In the genomic region with DNA sequence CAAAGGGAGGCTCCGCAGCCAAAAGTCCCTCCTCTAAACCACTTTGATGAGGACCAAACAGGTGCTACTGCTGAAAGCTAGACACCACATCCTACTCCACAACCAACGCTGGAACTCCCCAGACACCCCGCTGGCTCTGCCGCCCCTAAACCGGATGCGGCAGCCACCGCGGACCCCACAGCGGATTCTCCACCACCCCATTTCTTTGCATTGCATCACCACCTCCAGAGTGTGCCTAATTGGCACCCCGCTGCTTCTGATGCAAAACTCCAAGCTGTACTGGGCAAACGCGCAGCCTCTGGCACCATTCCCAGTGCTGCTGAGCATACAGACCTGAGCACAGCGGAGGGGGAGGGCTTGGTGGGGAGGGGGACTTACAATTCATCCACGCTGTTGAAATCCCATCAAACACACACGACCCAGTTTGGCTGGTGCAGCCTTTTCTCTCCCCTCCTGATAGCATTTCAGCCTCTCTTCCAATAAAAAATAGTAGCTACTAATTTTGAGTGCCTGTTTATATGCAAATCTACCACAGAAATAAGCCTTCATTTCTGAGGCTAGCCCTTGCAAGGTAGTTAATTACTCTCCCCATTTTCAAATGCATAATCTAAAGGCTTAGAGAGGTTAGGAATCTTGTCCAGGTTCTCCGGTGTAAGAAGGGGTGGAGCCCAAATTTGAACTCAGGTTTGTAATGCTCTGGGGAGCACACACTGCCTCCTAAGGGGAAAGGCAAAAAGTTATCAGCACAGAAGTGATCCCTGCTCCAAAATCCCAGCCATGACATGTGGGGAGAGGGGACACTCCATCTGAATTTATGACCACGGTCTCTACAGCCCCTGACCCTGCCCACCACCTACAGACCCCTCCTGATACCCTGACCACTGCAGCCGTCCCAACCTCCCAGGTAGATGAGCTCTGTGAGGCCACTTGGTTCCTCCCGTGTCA, we compare ENCODE assay signal across 8 cellular contexts. TPM values are rescaled to one million over a fixed set of nuclear protein-coding genes. Genes with fewer than 3 reads are reported as not detected.
DNase-seq lines count a peak whose midpoint lies in the region; ATAC-seq lines count a peak whose summit lies in the region.

No MANE protein-coding gene starts in this region.

- DNase-seq in NCI-H2171 treated with DMSO at 0.1 percent for 48 hours (lab: John Stamatoyannopoulos, UW) (peak; percentile 94), mucosa of gallbladder (ENCODE audit: low spot score) (peak; percentile 68), inferior parietal cortex (ENCODE audit: extremely low spot score) (no peak)
- peak; percentile 88 for DNase-seq in activated CD4-positive, alpha-beta T cell treated with anti-CD3 and anti-CD28 coated beads for 48 hours
- peak; percentile 79 for DNase-seq in stimulated activated CD8-positive, alpha-beta memory T cell treated with anti-CD3 and anti-CD28 coated beads, Interleukin-4, amount 100 ng/mL, for 24 hours (ENCODE audit: low read depth)

- ATAC-seq in GM18870 (IDR thresholded peaks at IDR 0.05; ENCODE audit: unreplicated experiment) (peak; percentile 80), HG03097 (IDR thresholded peaks at IDR 0.05; ENCODE audit: low FRiP score, unreplicated experiment) (peak; percentile 73)

- peak overlapping the region; percentile 84 for H3K27ac ChIP-seq in cingulate gyrus (ENCODE audit: low read depth, low read length)

RNA-seq across cellular contexts. Expression of a gene that starts 12.2 kb away (rescaled TPM):
- 5.8 TPM for total RNA-seq in mucosa of gallbladder

RNA-seq across cellular contexts. Expression of a gene that starts 27.3 kb away (rescaled TPM):
- total RNA-seq in mucosa of gallbladder, result 16.7 TPM
